In the genomic region with DNA sequence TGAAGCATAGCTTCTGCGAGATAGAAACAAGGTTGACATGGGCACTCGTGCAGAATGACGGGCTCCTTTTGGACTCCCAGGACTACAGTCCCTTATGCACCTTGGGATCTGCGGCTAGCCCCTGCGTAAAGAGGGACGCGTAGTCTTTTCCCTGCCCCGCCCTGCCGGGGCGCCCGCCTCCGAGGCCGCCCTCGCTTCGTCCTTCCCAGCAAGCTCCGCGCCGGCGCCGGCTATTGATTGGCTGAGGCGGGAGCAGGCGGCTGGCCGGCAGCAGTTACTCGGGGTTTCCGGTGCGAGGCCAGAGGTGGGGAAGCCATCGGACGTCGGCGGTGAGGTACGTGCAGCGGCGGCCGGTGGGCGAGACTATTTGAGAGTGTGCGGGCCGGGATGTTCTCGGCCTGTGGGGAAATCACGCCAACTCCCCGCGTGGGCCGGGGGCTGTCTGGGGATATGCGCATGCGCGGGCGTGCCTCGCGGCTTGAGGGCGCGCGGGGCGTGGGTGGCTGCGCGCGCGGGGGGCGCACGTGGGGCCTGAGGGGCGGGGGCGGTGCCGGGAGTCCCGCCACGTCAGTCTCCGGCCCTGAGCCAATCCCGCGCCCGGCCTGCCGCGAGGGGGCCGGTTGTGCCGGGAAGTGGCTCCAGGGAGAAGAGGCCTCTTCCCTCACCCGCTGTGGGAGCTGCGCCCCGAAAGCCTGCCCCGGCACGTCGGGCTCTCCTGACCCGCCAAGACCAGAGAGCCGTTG, we compare ENCODE assay signal across 8 cellular contexts. TPM values are rescaled to one million over a fixed set of nuclear protein-coding genes. Genes with fewer than 3 reads are reported as not detected.
DNase-seq lines count a peak whose midpoint lies in the region; FAIRE-seq and TF ChIP-seq lines count a peak whose summit lies in the region.

A gene (plus strand): TSS at position 233 of the 743 bp plus-strand sequence. CDS start 671 bp downstream, outside the sequence.

- peak within 1 kb of the TSS; percentile 40 for H3K56ac ChIP-seq in H1 (replicated peaks; ENCODE audit: insufficient read length, low read depth, low read length)

- peaks cover 10 to 30% (median 18%) of the 10 kb centered on the region in 4 experiments for H3K36me3 ChIP-seq in H1 (ENCODE audit: control insufficient read depth in 2 of 4, insufficient read depth in 4 of 4, low read length in 3 of 4)

- H3K23me2 ChIP-seq in H1 (ENCODE audit: low read depth, low read length) = peaks cover 2% of the 10 kb centered on the region; the same call in 1 of the 2 replicates

- TF ChIP-seq EP300 in H1 (IDR thresholded peaks at IDR 0.05; ENCODE audit: borderline replicate concordance in 1 of 2, low read depth in 2 of 2, low read length in 2 of 2) = no peak

- peak; percentile 58 to 86 for TF ChIP-seq POLR2A in H1 (IDR thresholded peaks at IDR 0.05; ENCODE audit: control extremely low read depth in 1 of 2, low read depth in 2 of 2, low read length in 2 of 2)

- TF ChIP-seq RAD21 in H1 (IDR thresholded peaks at IDR 0.05 in 1 of 2, conservative IDR thresholded peaks at IDR 0.05 in 1 of 2; ENCODE audit: low read depth in 2 of 2, low read length in 2 of 2) = no peak

- no peak within 1 kb of the TSS for H2AK5ac ChIP-seq in H1 (ENCODE audit: low read depth, low read length)

- TF ChIP-seq CTCF in GM20000 (IDR thresholded peaks at IDR 0.05; ENCODE audit: extremely low read depth, missing control alignments) (no peak), H1 (IDR thresholded peaks at IDR 0.05; ENCODE audit: control extremely low read depth in 1 of 3, insufficient read depth in 1 of 3, low read depth in 1 of 3, low read length in 3 of 3) (no peak)

- H3K79me1 ChIP-seq in H1 (ENCODE audit: low read depth, low read length) = peaks cover 3% of the 10 kb centered on the region; the same call in 1 of the 2 replicates

- no peaks in the 10 kb centered on the region for H3K27me3 ChIP-seq in H1 (replicated peaks in 1 of 4; ENCODE audit: control insufficient read depth in 3 of 4, extremely low read depth in 1 of 4, insufficient read depth in 3 of 4, low read length in 3 of 4)

- H4K91ac ChIP-seq in H1 (replicated peaks; ENCODE audit: insufficient read length, low read length) = peak within 1 kb of the TSS; percentile 88

- peaks cover 0 to 4% of the 10 kb centered on the region in 2 experiments for H4K20me1 ChIP-seq in H1 (replicated peaks in 1 of 2; ENCODE audit: control insufficient read depth in 1 of 2, insufficient read depth in 2 of 2, low read length in 2 of 2)

- H3K9ac ChIP-seq in H1 (replicated peaks in 1 of 4; ENCODE audit: extremely low read depth in 1 of 4, low read depth in 3 of 4, low read length in 3 of 4) = peak within 1 kb of the TSS; percentile 52 to 67 (median 56); a peak in 6 of 7 replicates

- peak within 1 kb of the TSS; percentile 44 to 89 (median 76) for H3K4me3 ChIP-seq in H1 (ENCODE audit: extremely low read depth in 1 of 4, insufficient read depth in 2 of 4, low read depth in 3 of 4, low read length in 4 of 4)

- H3K14ac ChIP-seq in H1 (ENCODE audit: insufficient read length) = no peak within 1 kb of the TSS

- no peak within 1 kb of the TSS for H2BK15ac ChIP-seq in H1 (ENCODE audit: low read length)

- peak within 1 kb of the TSS; percentile 98 for H3K18ac ChIP-seq in H1 (ENCODE audit: extremely low read depth, low read length)

- peak within 1 kb of the TSS; percentile 90; the same call in 1 of the 2 replicates for H4K8ac ChIP-seq in H1 (ENCODE audit: extremely low read depth, insufficient read depth, low read length)

- H2BK5ac ChIP-seq in H1 (ENCODE audit: low read depth, low read length) = peak within 1 kb of the TSS; percentile 62; the same call in 1 of the 2 replicates

- H4K5ac ChIP-seq in H1 (ENCODE audit: insufficient read length, low read depth, low read length) = peak within 1 kb of the TSS; percentile 90

- 0 out of 2 replicates have a peak within 1 kb of the TSS, but pooled peaks have one; percentile 20 for H2BK12ac ChIP-seq in H1 (ENCODE audit: low read depth, low read length)

- CTCF ChIA-PET in H1 (lab: Charles Lee; ENCODE audit: partially characterized antibody) = interaction anchor here (1.2 to 1.6 kb wide), 2 partner anchors 36 to 69 kb away, joined by 4 to 5 read pairs; no protein-coding TSS in a partner anchor

- 2% methylated on average over 65 of the region's 79 CpGs; no CpG with 5 or more reads in 1 of the 2 experiments for WGBS in H1 (ENCODE audit: extremely low coverage in 1 of 2, insufficient coverage in 1 of 2, insufficient read length in 1 of 2, insufficient replicate concordance in 2 of 2, low coverage in 1 of 2, low lambda C conversion rate in 2 of 2, missing lambda C conversion rate in 1 of 2), 2 experiments

- POLR2A ChIA-PET in H1 (lab: Charles Lee; ENCODE audit: partially characterized antibody) = interaction anchor here (0.6 to 18.1 kb wide), 27 partner anchors 11 to 471 kb away, joined by 3 to 332 read pairs (median 4); a partner anchor contains a TSS

- H2BK20ac ChIP-seq in H1 (ENCODE audit: low read length) = no peak within 1 kb of the TSS

- H3K4me2 ChIP-seq in H1 (ENCODE audit: insufficient read depth in 1 of 2, low read depth in 2 of 2, low read length in 2 of 2) = peak within 1 kb of the TSS; percentile 82 to 91

- H3K79me2 ChIP-seq in H1 (ENCODE audit: control insufficient read depth in 1 of 2, insufficient read depth in 2 of 2, low read length in 2 of 2) = peaks cover 7 to 32% of the 10 kb centered on the region in 2 experiments

- H3K4ac ChIP-seq in H1 (replicated peaks; ENCODE audit: insufficient read length, low read depth, low read length) = peak within 1 kb of the TSS; percentile 46

- peak; percentile 99 for DNase-seq in COLO668 (lab: John Stamatoyannopoulos, UW; ENCODE audit: unreplicated experiment)
- peak; percentile 98 for DNase-seq in GM20000 (ENCODE audit: low spot score)
- DNase-seq in HT1080 (ENCODE audit: low read depth) = peak; percentile 90
- DNase-seq in NOMO-1 (lab: John Stamatoyannopoulos, UW; ENCODE audit: unreplicated experiment in 2 of 2) = peak; percentile 87 to 95
- DNase-seq in activated CD8-positive, alpha-beta memory T cell treated with anti-CD3 and anti-CD28 coated beads for 48 hours (ENCODE audit: low read depth in 2 of 3, low spot score in 2 of 3) = peak; percentile 74 to 89 (median 86)
- DNase-seq in H1 (ENCODE audit: low read depth in 1 of 2, low spot score in 2 of 2) = peak; percentile 77 to 95
- DNase-seq in mesenteric fat pad (ENCODE audit: low spot score) = peak; percentile 99
- peak; percentile 80 for DNase-seq in stimulated activated CD8-positive, alpha-beta memory T cell treated with anti-CD3 and anti-CD28 coated beads, Interleukin-15, amount 100 ng/mL, for 24 hours (ENCODE audit: low read depth)

- H2AFZ ChIP-seq in H1 (ENCODE audit: low read length) = peak within 1 kb of the TSS; percentile 93

- H3K23ac ChIP-seq in H1 (ENCODE audit: insufficient read length) = no peak within 1 kb of the TSS

- FAIRE-seq in H1 (lab: Jason Lieb, UNC) = no peak

- H2BK120ac ChIP-seq in H1 (replicated peaks; ENCODE audit: low read depth, low read length) = no peak within 1 kb of the TSS

- no peaks in the 10 kb centered on the region for H3K9me3 ChIP-seq in H1 (ENCODE audit: insufficient read depth in 2 of 2, low read depth in 1 of 2, low read length in 1 of 2)

- H3K4me1 ChIP-seq in H1 (replicated peaks in 1 of 4; ENCODE audit: control insufficient read depth in 3 of 4, insufficient read depth in 4 of 4, low read length in 3 of 4) = peaks cover 8 to 15% (median 10%) of the 10 kb centered on the region in 4 experiments; a peak in 6 of 7 replicates

- peak within 1 kb of the TSS; percentile 69; the same call in 1 of the 2 replicates for H3K27ac ChIP-seq in H1 (ENCODE audit: low read depth, low read length)

TF ChIP-seq in H1, 55 proteins besides CTCF, POLR2A, EP300 and RAD21 (continues in another document):
- TF ChIP-seq JUN (IDR thresholded peaks at IDR 0.05; ENCODE audit: low read depth, low read length) (no peak), NRF1 (IDR thresholded peaks at IDR 0.05; ENCODE audit: low read depth, low read length) (peak; percentile 24), TAF1 (IDR thresholded peaks at IDR 0.05; ENCODE audit: low read depth, low read length) (peak; percentile 86), CHD2 (IDR thresholded peaks at IDR 0.05; ENCODE audit: low read length) (0 out of 2 replicates have a peak, but pooled peaks have one; percentile 28), SAP30 (IDR thresholded peaks at IDR 0.05; ENCODE audit: insufficient read depth, insufficient replicate concordance, low read length) (no peak), CREB1 (IDR thresholded peaks at IDR 0.05) (peak; percentile 59), GABPA (IDR thresholded peaks at IDR 0.05; ENCODE audit: borderline replicate concordance, insufficient read depth, low read length) (peak; percentile 34; the same call in 1 of the 2 replicates), TBP (IDR thresholded peaks at IDR 0.05; ENCODE audit: low read depth, low read length) (peak; percentile 84), TEAD4 (IDR thresholded peaks at IDR 0.05; ENCODE audit: low read depth, low read length) (no peak), CEBPB (IDR thresholded peaks at IDR 0.05; ENCODE audit: low read depth, low read length) (no peak), HDAC2 (IDR thresholded peaks at IDR 0.05; ENCODE audit: borderline replicate concordance in 1 of 2, low read depth in 2 of 2, low read length in 2 of 2) (peak; percentile 98)
- TF ChIP-seq, protein P1, sequence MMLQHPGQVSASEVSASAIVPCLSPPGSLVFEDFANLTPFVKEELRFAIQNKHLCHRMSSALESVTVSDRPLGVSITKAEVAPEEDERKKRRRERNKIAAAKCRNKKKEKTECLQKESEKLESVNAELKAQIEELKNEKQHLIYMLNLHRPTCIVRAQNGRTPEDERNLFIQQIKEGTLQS (IDR thresholded peaks at IDR 0.05; ENCODE audit: insufficient read depth, low read depth, low read length) = no peak
- TF ChIP-seq, protein P2, sequence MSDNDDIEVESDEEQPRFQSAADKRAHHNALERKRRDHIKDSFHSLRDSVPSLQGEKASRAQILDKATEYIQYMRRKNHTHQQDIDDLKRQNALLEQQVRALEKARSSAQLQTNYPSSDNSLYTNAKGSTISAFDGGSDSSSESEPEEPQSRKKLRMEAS (IDR thresholded peaks at IDR 0.05) = peak; percentile 90; the same call in 1 of the 2 replicates

RNA-seq across cellular contexts. Expression of the gene that starts here (rescaled TPM):
- 56.1 and 67.5 TPM in 2 replicates for total RNA-seq in HT1080 (2014; rRNA removed; shearing (Covaris generic))
- polyA plus RNA-seq in HT1080 (2015; cell fraction: cytosol; rRNA removed) = 40.7 and 41.2 TPM in 2 replicates
- polyA plus RNA-seq in HT1080 (2015; cell fraction: nucleus; rRNA removed) = 82.8 and 85.6 TPM in 2 replicates
- total RNA-seq in H1 (2021; fragmentation: NEBNext Ultra II Directional; extraction: Animal tissue kit (Norgen Biotek cat#: 25700)) = 45.4 and 46.9 TPM in 2 replicates
- polyA plus RNA-seq in H1 (2011; rRNA removed) = 31.3 and 31.6 TPM in 2 replicates
- 24.5 TPM for polyA plus RNA-seq in H1 (2011; cell fraction: cytosol; rRNA removed)
- polyA plus RNA-seq in H1 (2011; cell fraction: nucleus; rRNA removed) = 30.3 TPM
- polyA plus RNA-seq in H1 (2012, experiment 1 of 2) = 26.6 to 30.9 TPM (median 28.9 TPM) in 4 replicates
- polyA plus RNA-seq in H1 (2012, experiment 2 of 2) = 20.3 TPM
- polyA plus RNA-seq in H1 (2013, experiment 1 of 2) = 24.0 TPM
- polyA plus RNA-seq in H1 (2013, experiment 2 of 2) = 22.5 TPM
- polyA minus RNA-seq in H1 (2011; rRNA and poly(A)+ RNA removed) = 39.3 and 45.1 TPM in 2 replicates
- polyA minus RNA-seq in H1 (2011; cell fraction: cytosol; rRNA and poly(A)+ RNA removed) = 20.0 TPM
- 18.6 TPM for polyA minus RNA-seq in H1 (2011; cell fraction: nucleus; rRNA and poly(A)+ RNA removed)
- 54.5 TPM for total RNA-seq in mesenteric fat pad

Comparison
In these comparisons a context has a peak if more than half of its experiments do, and no peak if none do; other contexts are left out.
1. Peak in every context shown above with its lines: DNase-seq, H3K4me3 ChIP-seq and H3K27ac ChIP-seq.